ENCODE assay signal across 8 cellular contexts in the genomic region with DNA sequence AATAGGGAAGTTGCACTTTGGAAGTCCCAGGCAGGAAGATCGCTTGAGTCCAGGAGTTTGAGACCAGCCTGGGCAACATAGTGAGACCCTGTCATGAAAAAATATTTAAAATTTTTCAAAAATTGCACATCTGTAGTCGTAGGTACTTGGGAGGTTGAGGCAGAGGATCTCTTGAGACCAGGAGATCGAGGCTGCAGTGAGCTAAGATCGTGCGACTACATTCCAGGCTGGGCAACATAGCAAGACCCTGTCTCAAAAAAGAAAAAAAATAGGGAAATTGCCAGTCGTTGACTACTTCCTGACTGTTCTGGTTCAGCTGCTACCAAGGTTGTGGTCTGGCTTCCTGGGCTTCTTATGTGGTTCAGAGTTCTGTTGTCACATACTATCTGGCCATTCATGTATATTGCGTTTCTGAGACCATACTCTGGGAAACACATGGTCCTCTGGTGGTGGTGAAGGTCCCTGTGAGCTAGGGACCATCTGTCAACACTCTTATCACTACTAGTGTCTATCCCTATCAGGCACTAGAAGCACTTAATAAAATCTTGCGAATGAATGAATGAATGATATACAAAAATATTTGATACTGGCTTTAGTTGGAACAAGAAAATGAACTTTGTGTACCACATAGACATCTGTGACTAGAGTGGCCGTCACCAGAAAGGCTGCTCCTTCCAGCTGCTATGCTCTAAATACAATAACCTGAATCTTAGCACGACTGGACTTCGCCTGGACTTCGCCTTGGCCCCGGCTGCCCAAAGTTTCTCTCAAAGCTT. TPM values are rescaled to one million over a fixed set of nuclear protein-coding genes. Genes with fewer than 3 reads are reported as not detected.
DNase-seq lines count a peak whose midpoint lies in the region; ATAC-seq lines count a peak whose summit lies in the region.

No MANE protein-coding gene starts in this region.

- no peak for ATAC-seq in HG02763 (IDR thresholded peaks at IDR 0.05; ENCODE audit: unreplicated experiment)

- intact Hi-C loops in activated CD4-positive, alpha-beta memory T cell treated with anti-CD3 and anti-CD28 coated beads for 36 hours (cut with micrococcal nuclease) = loop anchor here (2.0 kb wide), 1 partner anchor 66 kb away; a partner anchor contains a TSS
- intact Hi-C loops in activated T-helper 1 cell treated with anti-CD3 and anti-CD28 coated beads, Interleukin-12 subunit alpha, Interleukin-12 subunit beta, Interleukin-2, Interleukin-4 antibody, amounts not matched to agents 30 ng/mL and 10 ng/mL and 1 ng/mL, durations not matched to agents 14 hours and 24 hours and 36 hours (cut with micrococcal nuclease) = loop anchor here (1.0 to 5.0 kb wide), 3 partner anchors 38 to 95 kb away; a partner anchor contains a TSS

- H3K4me1 Mint-ChIP-seq in activated CD4-positive, alpha-beta memory T cell treated with anti-CD3 and anti-CD28 coated beads, Interleukin-2, amount 10 ng/mL, durations not matched to agents 7 days and 5 days = peaks cover 20% of the 10 kb centered on the region
- peaks cover 3% of the 10 kb centered on the region for H3K4me1 Mint-ChIP-seq in activated CD4-positive, alpha-beta memory T cell treated with anti-CD3 and anti-CD28 coated beads for 36 hours (ENCODE audit: low read depth)
- H3K4me1 Mint-ChIP-seq in activated T-helper 1 cell treated with anti-CD3 and anti-CD28 coated beads, Interleukin-12 subunit alpha, Interleukin-12 subunit beta, Interleukin-2, Interleukin-4 antibody, amounts not matched to agents 30 ng/mL and 10 ng/mL and 1 ng/mL, durations not matched to agents 14 hours and 24 hours and 36 hours (ENCODE audit: low read depth) = peaks cover 31% of the 10 kb centered on the region

- H3K36me3 ChIP-seq in iPS-18a (ENCODE audit: control insufficient read depth, low read depth, low read length) = peaks cover 8% of the 10 kb centered on the region
- H3K36me3 ChIP-seq in stomach smooth muscle (ENCODE audit: control insufficient read depth in 2 of 2, insufficient read depth in 2 of 2, low read length in 2 of 2) = no peaks in the 10 kb centered on the region

- CTCF ChIA-PET in activated CD4-positive, alpha-beta memory T cell treated with anti-CD3 and anti-CD28 coated beads, Interleukin-2, amount 10 ng/mL, durations not matched to agents 7 days and 5 days (lab: Charles Lee) = no interaction called here
- CTCF ChIA-PET in activated CD4-positive, alpha-beta memory T cell treated with anti-CD3 and anti-CD28 coated beads for 36 hours (lab: Charles Lee) = interaction anchor here (1.0 kb wide), 1 partner anchor 9 kb away, joined by 4 read pairs; no protein-coding TSS in a partner anchor

- no peak overlapping the region for H3K27ac Mint-ChIP-seq in activated CD4-positive, alpha-beta memory T cell treated with anti-CD3 and anti-CD28 coated beads, Interleukin-2, amount 10 ng/mL, durations not matched to agents 7 days and 5 days
- H3K27ac Mint-ChIP-seq in activated CD4-positive, alpha-beta memory T cell treated with anti-CD3 and anti-CD28 coated beads for 36 hours = no peak overlapping the region
- no peak overlapping the region for H3K27ac Mint-ChIP-seq in activated T-helper 1 cell treated with anti-CD3 and anti-CD28 coated beads, Interleukin-12 subunit alpha, Interleukin-12 subunit beta, Interleukin-2, Interleukin-4 antibody, amounts not matched to agents 30 ng/mL and 10 ng/mL and 1 ng/mL, durations not matched to agents 14 hours and 24 hours and 36 hours

- DNase-seq in activated CD4-positive, alpha-beta memory T cell treated with anti-CD3 and anti-CD28 coated beads, Interleukin-2, amount 10 ng/mL, durations not matched to agents 7 days and 5 days = no peak
- DNase-seq in activated CD4-positive, alpha-beta memory T cell treated with anti-CD3 and anti-CD28 coated beads for 36 hours = no peak
- DNase-seq in activated T-helper 1 cell treated with anti-CD3 and anti-CD28 coated beads, Interleukin-12 subunit alpha, Interleukin-12 subunit beta, Interleukin-2, Interleukin-4 antibody, amounts not matched to agents 30 ng/mL and 10 ng/mL and 1 ng/mL, durations not matched to agents 14 hours and 24 hours and 36 hours (ENCODE audit: low spot score) = no peak
- DNase-seq in globus pallidus (ENCODE audit: low spot score) (no peak), NCI-H2227 (lab: John Stamatoyannopoulos, UW; ENCODE audit: unreplicated experiment) (no peak)

- H3K4me1 ChIP-seq in iPS-18a (ENCODE audit: control insufficient read depth, low read depth, low read length) (peaks cover 24% of the 10 kb centered on the region), stomach smooth muscle (ENCODE audit: control insufficient read depth, insufficient read depth, low read length) (peaks cover 16% of the 10 kb centered on the region)

- no peaks in the 10 kb centered on the region for H3K36me3 Mint-ChIP-seq in activated CD4-positive, alpha-beta memory T cell treated with anti-CD3 and anti-CD28 coated beads, Interleukin-2, amount 10 ng/mL, durations not matched to agents 7 days and 5 days (ENCODE audit: low read depth)
- H3K36me3 Mint-ChIP-seq in activated CD4-positive, alpha-beta memory T cell treated with anti-CD3 and anti-CD28 coated beads for 36 hours = no peaks in the 10 kb centered on the region
- no peaks in the 10 kb centered on the region for H3K36me3 Mint-ChIP-seq in activated T-helper 1 cell treated with anti-CD3 and anti-CD28 coated beads, Interleukin-12 subunit alpha, Interleukin-12 subunit beta, Interleukin-2, Interleukin-4 antibody, amounts not matched to agents 30 ng/mL and 10 ng/mL and 1 ng/mL, durations not matched to agents 14 hours and 24 hours and 36 hours (ENCODE audit: low read depth)

- H3K27me3 ChIP-seq in iPS-18a (ENCODE audit: control insufficient read depth, insufficient read depth, low read length) (peaks cover 11% of the 10 kb centered on the region), stomach smooth muscle (ENCODE audit: control insufficient read depth in 1 of 2, insufficient read depth in 2 of 2, low read length in 2 of 2) (no peaks in the 10 kb centered on the region)

- H3K9ac ChIP-seq in iPS-18a (ENCODE audit: low read length) (peak overlapping the region; percentile 66), stomach smooth muscle (ENCODE audit: low read length in 2 of 2) (peak overlapping the region; percentile 78 to 83)

- POLR2A ChIA-PET in activated CD4-positive, alpha-beta memory T cell treated with anti-CD3 and anti-CD28 coated beads, Interleukin-2, amount 10 ng/mL, durations not matched to agents 7 days and 5 days (lab: Charles Lee) = interaction anchor here (1.0 kb wide), 1 partner anchor 38 kb away, joined by 3 read pairs; a partner anchor contains a TSS
- POLR2A ChIA-PET in activated CD4-positive, alpha-beta memory T cell treated with anti-CD3 and anti-CD28 coated beads for 36 hours (lab: Charles Lee) = no interaction called here

- H3K4me3 Mint-ChIP-seq in activated CD4-positive, alpha-beta memory T cell treated with anti-CD3 and anti-CD28 coated beads, Interleukin-2, amount 10 ng/mL, durations not matched to agents 7 days and 5 days = peak overlapping the region; percentile 86
- no peak overlapping the region for H3K4me3 Mint-ChIP-seq in activated CD4-positive, alpha-beta memory T cell treated with anti-CD3 and anti-CD28 coated beads for 36 hours
- peak overlapping the region; percentile 85 for H3K4me3 Mint-ChIP-seq in activated T-helper 1 cell treated with anti-CD3 and anti-CD28 coated beads, Interleukin-12 subunit alpha, Interleukin-12 subunit beta, Interleukin-2, Interleukin-4 antibody, amounts not matched to agents 30 ng/mL and 10 ng/mL and 1 ng/mL, durations not matched to agents 14 hours and 24 hours and 36 hours

- H3K4me3 ChIP-seq in iPS-18a (ENCODE audit: low read length) = peak overlapping the region; percentile 75
- peak overlapping the region; percentile 68 to 81 for H3K4me3 ChIP-seq in stomach smooth muscle (ENCODE audit: low read length in 2 of 2)

- H3K9me3 Mint-ChIP-seq in activated CD4-positive, alpha-beta memory T cell treated with anti-CD3 and anti-CD28 coated beads, Interleukin-2, amount 10 ng/mL, durations not matched to agents 7 days and 5 days = no peaks in the 10 kb centered on the region
- H3K9me3 Mint-ChIP-seq in activated CD4-positive, alpha-beta memory T cell treated with anti-CD3 and anti-CD28 coated beads for 36 hours = no peaks in the 10 kb centered on the region
- H3K9me3 Mint-ChIP-seq in activated T-helper 1 cell treated with anti-CD3 and anti-CD28 coated beads, Interleukin-12 subunit alpha, Interleukin-12 subunit beta, Interleukin-2, Interleukin-4 antibody, amounts not matched to agents 30 ng/mL and 10 ng/mL and 1 ng/mL, durations not matched to agents 14 hours and 24 hours and 36 hours = no peaks in the 10 kb centered on the region

- H3K27me3 Mint-ChIP-seq in activated CD4-positive, alpha-beta memory T cell treated with anti-CD3 and anti-CD28 coated beads, Interleukin-2, amount 10 ng/mL, durations not matched to agents 7 days and 5 days = peaks cover 41% of the 10 kb centered on the region
- H3K27me3 Mint-ChIP-seq in activated CD4-positive, alpha-beta memory T cell treated with anti-CD3 and anti-CD28 coated beads for 36 hours = peaks cover 31% of the 10 kb centered on the region
- H3K27me3 Mint-ChIP-seq in activated T-helper 1 cell treated with anti-CD3 and anti-CD28 coated beads, Interleukin-12 subunit alpha, Interleukin-12 subunit beta, Interleukin-2, Interleukin-4 antibody, amounts not matched to agents 30 ng/mL and 10 ng/mL and 1 ng/mL, durations not matched to agents 14 hours and 24 hours and 36 hours (ENCODE audit: insufficient read depth) = peaks cover 39% of the 10 kb centered on the region

- H3K27ac ChIP-seq in iPS-18a (ENCODE audit: low read length) = no peak overlapping the region
- peak overlapping the region; percentile 80 for H3K27ac ChIP-seq in stomach smooth muscle (ENCODE audit: low read length)

- H3K9me3 ChIP-seq in iPS-18a (ENCODE audit: control insufficient read depth, low read depth, low read length) = no peaks in the 10 kb centered on the region
- no peaks in the 10 kb centered on the region for H3K9me3 ChIP-seq in stomach smooth muscle (ENCODE audit: control insufficient read depth in 2 of 2, low read length in 2 of 2)

RNA-seq across cellular contexts. Expression of a gene that starts 0.9 kb away (rescaled TPM):
- total RNA-seq in activated CD4-positive, alpha-beta memory T cell treated with anti-CD3 and anti-CD28 coated beads, Interleukin-2, amount 10 ng/mL, durations not matched to agents 7 days and 5 days = 1 to 10 TPM; 2.3 to 2.8 TPM
- 1 to 10 TPM; 3.1 to 3.9 TPM for total RNA-seq in activated CD4-positive, alpha-beta memory T cell treated with anti-CD3 and anti-CD28 coated beads for 36 hours
- total RNA-seq in activated T-helper 1 cell treated with anti-CD3 and anti-CD28 coated beads, Interleukin-12 subunit alpha, Interleukin-12 subunit beta, Interleukin-2, Interleukin-4 antibody, amounts not matched to agents 30 ng/mL and 10 ng/mL and 1 ng/mL, durations not matched to agents 14 hours and 24 hours and 36 hours = 5.2 and 11.6 TPM in 2 replicates

RNA-seq across cellular contexts. Expression of a gene that starts 38.5 kb away (rescaled TPM):
- 1 to 10 TPM; 2.8 to 3.4 TPM for total RNA-seq in activated CD4-positive, alpha-beta memory T cell treated with anti-CD3 and anti-CD28 coated beads, Interleukin-2, amount 10 ng/mL, durations not matched to agents 7 days and 5 days
- total RNA-seq in activated CD4-positive, alpha-beta memory T cell treated with anti-CD3 and anti-CD28 coated beads for 36 hours = 1 to 10 TPM; 2.6 to 3.4 TPM
- 4.5 and 4.6 TPM in 2 replicates for total RNA-seq in activated T-helper 1 cell treated with anti-CD3 and anti-CD28 coated beads, Interleukin-12 subunit alpha, Interleukin-12 subunit beta, Interleukin-2, Interleukin-4 antibody, amounts not matched to agents 30 ng/mL and 10 ng/mL and 1 ng/mL, durations not matched to agents 14 hours and 24 hours and 36 hours

RNA-seq across cellular contexts. Expression of a gene that starts 38.6 kb away (rescaled TPM):
- not detected for total RNA-seq in activated CD4-positive, alpha-beta memory T cell treated with anti-CD3 and anti-CD28 coated beads, Interleukin-2, amount 10 ng/mL, durations not matched to agents 7 days and 5 days
- total RNA-seq in activated CD4-positive, alpha-beta memory T cell treated with anti-CD3 and anti-CD28 coated beads for 36 hours = not detected
- total RNA-seq in activated T-helper 1 cell treated with anti-CD3 and anti-CD28 coated beads, Interleukin-12 subunit alpha, Interleukin-12 subunit beta, Interleukin-2, Interleukin-4 antibody, amounts not matched to agents 30 ng/mL and 10 ng/mL and 1 ng/mL, durations not matched to agents 14 hours and 24 hours and 36 hours = not detected in 2 replicates
